Comparison of ENCODE assay signal across 1 cellular context in genomic region chr7:50394315-50394714, GRCh38.
TF ChIP-seq lines count a peak whose summit lies in the region.

No MANE protein-coding gene starts in this region.

TF ChIP-seq in GM23338, 12 proteins besides CTCF, POLR2A, EP300 and RAD21 (continued from another document):
- no peak for TF ChIP-seq REST (IDR thresholded peaks at IDR 0.05; ENCODE audit: unreplicated experiment)
- TF ChIP-seq EZH2 (IDR thresholded peaks at IDR 0.05; ENCODE audit: low read depth, unreplicated experiment) = no peak
- TF ChIP-seq, protein P1, sequence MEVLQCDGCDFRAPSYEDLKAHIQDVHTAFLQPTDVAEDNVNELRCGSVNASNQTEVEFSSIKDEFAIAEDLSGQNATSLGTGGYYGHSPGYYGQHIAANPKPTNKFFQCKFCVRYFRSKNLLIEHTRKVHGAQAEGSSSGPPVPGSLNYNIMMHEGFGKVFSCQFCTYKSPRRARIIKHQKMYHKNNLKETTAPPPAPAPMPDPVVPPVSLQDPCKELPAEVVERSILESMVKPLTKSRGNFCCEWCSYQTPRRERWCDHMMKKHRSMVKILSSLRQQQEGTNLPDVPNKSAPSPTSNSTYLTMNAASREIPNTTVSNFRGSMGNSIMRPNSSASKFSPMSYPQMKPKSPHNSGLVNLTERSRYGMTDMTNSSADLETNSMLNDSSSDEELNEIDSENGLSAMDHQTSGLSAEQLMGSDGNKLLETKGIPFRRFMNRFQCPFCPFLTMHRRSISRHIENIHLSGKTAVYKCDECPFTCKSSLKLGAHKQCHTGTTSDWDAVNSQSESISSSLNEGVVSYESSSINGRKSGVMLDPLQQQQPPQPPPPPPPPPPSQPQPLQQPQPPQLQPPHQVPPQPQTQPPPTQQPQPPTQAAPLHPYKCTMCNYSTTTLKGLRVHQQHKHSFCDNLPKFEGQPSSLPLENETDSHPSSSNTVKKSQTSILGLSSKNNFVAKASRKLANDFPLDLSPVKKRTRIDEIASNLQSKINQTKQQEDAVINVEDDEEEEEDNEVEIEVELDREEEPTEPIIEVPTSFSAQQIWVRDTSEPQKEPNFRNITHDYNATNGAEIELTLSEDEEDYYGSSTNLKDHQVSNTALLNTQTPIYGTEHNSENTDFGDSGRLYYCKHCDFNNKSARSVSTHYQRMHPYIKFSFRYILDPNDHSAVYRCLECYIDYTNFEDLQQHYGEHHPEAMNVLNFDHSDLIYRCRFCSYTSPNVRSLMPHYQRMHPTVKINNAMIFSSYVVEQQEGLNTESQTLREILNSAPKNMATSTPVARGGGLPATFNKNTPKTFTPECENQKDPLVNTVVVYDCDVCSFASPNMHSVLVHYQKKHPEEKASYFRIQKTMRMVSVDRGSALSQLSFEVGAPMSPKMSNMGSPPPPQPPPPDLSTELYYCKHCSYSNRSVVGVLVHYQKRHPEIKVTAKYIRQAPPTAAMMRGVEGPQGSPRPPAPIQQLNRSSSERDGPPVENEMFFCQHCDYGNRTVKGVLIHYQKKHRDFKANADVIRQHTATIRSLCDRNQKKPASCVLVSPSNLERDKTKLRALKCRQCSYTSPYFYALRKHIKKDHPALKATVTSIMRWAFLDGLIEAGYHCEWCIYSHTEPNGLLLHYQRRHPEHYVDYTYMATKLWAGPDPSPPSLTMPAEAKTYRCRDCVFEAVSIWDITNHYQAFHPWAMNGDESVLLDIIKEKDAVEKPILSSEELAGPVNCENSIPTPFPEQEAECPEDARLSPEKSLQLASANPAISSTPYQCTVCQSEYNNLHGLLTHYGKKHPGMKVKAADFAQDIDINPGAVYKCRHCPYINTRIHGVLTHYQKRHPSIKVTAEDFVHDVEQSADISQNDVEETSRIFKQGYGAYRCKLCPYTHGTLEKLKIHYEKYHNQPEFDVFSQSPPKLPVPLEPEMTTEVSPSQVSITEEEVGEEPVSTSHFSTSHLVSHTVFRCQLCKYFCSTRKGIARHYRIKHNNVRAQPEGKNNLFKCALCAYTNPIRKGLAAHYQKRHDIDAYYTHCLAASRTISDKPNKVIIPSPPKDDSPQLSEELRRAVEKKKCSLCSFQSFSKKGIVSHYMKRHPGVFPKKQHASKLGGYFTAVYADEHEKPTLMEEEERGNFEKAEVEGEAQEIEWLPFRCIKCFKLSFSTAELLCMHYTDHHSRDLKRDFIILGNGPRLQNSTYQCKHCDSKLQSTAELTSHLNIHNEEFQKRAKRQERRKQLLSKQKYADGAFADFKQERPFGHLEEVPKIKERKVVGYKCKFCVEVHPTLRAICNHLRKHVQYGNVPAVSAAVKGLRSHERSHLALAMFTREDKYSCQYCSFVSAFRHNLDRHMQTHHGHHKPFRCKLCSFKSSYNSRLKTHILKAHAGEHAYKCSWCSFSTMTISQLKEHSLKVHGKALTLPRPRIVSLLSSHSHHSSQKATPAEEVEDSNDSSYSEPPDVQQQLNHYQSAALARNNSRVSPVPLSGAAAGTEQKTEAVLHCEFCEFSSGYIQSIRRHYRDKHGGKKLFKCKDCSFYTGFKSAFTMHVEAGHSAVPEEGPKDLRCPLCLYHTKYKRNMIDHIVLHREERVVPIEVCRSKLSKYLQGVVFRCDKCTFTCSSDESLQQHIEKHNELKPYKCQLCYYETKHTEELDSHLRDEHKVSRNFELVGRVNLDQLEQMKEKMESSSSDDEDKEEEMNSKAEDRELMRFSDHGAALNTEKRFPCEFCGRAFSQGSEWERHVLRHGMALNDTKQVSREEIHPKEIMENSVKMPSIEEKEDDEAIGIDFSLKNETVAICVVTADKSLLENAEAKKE (CRISPR knock-in tag; IDR thresholded peaks at IDR 0.05) = no peak
- TF ChIP-seq, protein P2, sequence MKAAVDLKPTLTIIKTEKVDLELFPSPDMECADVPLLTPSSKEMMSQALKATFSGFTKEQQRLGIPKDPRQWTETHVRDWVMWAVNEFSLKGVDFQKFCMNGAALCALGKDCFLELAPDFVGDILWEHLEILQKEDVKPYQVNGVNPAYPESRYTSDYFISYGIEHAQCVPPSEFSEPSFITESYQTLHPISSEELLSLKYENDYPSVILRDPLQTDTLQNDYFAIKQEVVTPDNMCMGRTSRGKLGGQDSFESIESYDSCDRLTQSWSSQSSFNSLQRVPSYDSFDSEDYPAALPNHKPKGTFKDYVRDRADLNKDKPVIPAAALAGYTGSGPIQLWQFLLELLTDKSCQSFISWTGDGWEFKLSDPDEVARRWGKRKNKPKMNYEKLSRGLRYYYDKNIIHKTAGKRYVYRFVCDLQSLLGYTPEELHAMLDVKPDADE (IDR thresholded peaks at IDR 0.05) = no peak
- TF ChIP-seq CREB1 (CRISPR knock-in tag; IDR thresholded peaks at IDR 0.05; ENCODE audit: low read depth) = no peak
- no peak for TF ChIP-seq STAT1 (IDR thresholded peaks at IDR 0.05; ENCODE audit: unreplicated experiment)
- no peak for TF ChIP-seq NANOG (IDR thresholded peaks at IDR 0.05; ENCODE audit: borderline replicate concordance)
